Comparison of ENCODE assay signal across 8 cellular contexts in genomic region chr17:72590882-72591499, GRCh38.
DNase-seq lines count a peak whose midpoint lies in the region; ATAC-seq and TF ChIP-seq lines count a peak whose summit lies in the region.

No MANE protein-coding gene starts in this region.

- H3K36me3 ChIP-seq in RWPE2 (ENCODE audit: low read depth): peaks cover 16% of the 10 kb centered on the region
- no peaks in the 10 kb centered on the region for H3K36me3 ChIP-seq in esophagus muscularis mucosa

- H3K27me3 ChIP-seq in RWPE2 (ENCODE audit: insufficient read depth, poor library complexity, severe bottlenecking) (no peaks in the 10 kb centered on the region), esophagus muscularis mucosa (peaks cover 0 to 54% (median 2%) of the 10 kb centered on the region in 4 donors)

- H3K9me3 ChIP-seq in RWPE2 (ENCODE audit: severe bottlenecking) (no peaks in the 10 kb centered on the region), esophagus muscularis mucosa (no peaks in the 10 kb centered on the region)

- no peak for TF ChIP-seq EP300 in esophagus muscularis mucosa (IDR thresholded peaks at IDR 0.05)

- intact Hi-C loops in esophagus muscularis mucosa (cut with DNase I): no loop called here

- 38% methylated on average over 15 of the region's 16 CpGs for WGBS in esophagus muscularis mucosa

- DNase-seq in GM12865 (ENCODE audit: low read depth) (no peak), RWPE2 (ENCODE audit: low spot score) (peak; percentile 46), esophagus muscularis mucosa (ENCODE audit: extremely low spot score) (no peak), retina (peak; percentile 45), NCI-H2029 (lab: John Stamatoyannopoulos, UW) (no peak)
- no peak for DNase-seq in stimulated activated CD4-positive, alpha-beta T cell treated with anti-CD3 and anti-CD28 coated beads, Interleukin-4, amount 100 ng/mL, for 1 hour

- no peak for TF ChIP-seq POLR2A in esophagus muscularis mucosa (IDR thresholded peaks at IDR 0.05; ENCODE audit: low read depth)

- peak overlapping the region; percentile 96 for H3K27ac ChIP-seq in RWPE2 (ENCODE audit: poor library complexity, severe bottlenecking)
- H3K27ac ChIP-seq in esophagus muscularis mucosa (replicated peaks in 1 of 4): no peak overlapping the region

- peak; percentile 6; the same call in 2 of the 3 replicates for ATAC-seq in RWPE2 (ENCODE audit: low read depth)
- ATAC-seq in HG02571 (IDR thresholded peaks at IDR 0.05; ENCODE audit: unreplicated experiment): no peak
- ATAC-seq in HG03196 (IDR thresholded peaks at IDR 0.05; ENCODE audit: unreplicated experiment): no peak

- H3K4me1 ChIP-seq in RWPE2 (ENCODE audit: insufficient read depth, poor library complexity, severe bottlenecking) (peaks cover 34% of the 10 kb centered on the region), esophagus muscularis mucosa (peaks cover 0 to 25% (median 22%) of the 10 kb centered on the region in 4 donors)

- H3K4me3 ChIP-seq in GM12865 (ENCODE audit: low read depth, low read length) (peak overlapping the region; percentile 72), RWPE2 (ENCODE audit: severe bottlenecking) (peak overlapping the region; percentile 94), esophagus muscularis mucosa (peak overlapping the region; percentile 49 to 59 (median 54))

- TF ChIP-seq CTCF in GM12865 (IDR thresholded peaks at IDR 0.05; ENCODE audit: insufficient read depth, low read depth, low read length, missing control alignments) (no peak), RWPE2 (IDR thresholded peaks at IDR 0.05; ENCODE audit: poor library complexity, severe bottlenecking) (no peak), esophagus muscularis mucosa (IDR thresholded peaks at IDR 0.05) (no peak)

Comparison
In these comparisons a context has a peak if more than half of its experiments do, and no peak if none do; other contexts are left out.
1. DNase-seq: peak in RWPE2 (single experiment) and retina (single experiment); none in GM12865 (single experiment), esophagus muscularis mucosa (single experiment), NCI-H2029 (single experiment) and stimulated activated CD4-positive, alpha-beta T cell treated with anti-CD3 and anti-CD28 coated beads, Interleukin-4, amount 100 ng/mL, for 1 hour (single experiment).
2. Peak in every context shown above with its lines, with median percentiles within 50 percentile points of each other: H3K4me3 ChIP-seq.